ENCODE assay signal across 8 cellular contexts in the genomic region with DNA sequence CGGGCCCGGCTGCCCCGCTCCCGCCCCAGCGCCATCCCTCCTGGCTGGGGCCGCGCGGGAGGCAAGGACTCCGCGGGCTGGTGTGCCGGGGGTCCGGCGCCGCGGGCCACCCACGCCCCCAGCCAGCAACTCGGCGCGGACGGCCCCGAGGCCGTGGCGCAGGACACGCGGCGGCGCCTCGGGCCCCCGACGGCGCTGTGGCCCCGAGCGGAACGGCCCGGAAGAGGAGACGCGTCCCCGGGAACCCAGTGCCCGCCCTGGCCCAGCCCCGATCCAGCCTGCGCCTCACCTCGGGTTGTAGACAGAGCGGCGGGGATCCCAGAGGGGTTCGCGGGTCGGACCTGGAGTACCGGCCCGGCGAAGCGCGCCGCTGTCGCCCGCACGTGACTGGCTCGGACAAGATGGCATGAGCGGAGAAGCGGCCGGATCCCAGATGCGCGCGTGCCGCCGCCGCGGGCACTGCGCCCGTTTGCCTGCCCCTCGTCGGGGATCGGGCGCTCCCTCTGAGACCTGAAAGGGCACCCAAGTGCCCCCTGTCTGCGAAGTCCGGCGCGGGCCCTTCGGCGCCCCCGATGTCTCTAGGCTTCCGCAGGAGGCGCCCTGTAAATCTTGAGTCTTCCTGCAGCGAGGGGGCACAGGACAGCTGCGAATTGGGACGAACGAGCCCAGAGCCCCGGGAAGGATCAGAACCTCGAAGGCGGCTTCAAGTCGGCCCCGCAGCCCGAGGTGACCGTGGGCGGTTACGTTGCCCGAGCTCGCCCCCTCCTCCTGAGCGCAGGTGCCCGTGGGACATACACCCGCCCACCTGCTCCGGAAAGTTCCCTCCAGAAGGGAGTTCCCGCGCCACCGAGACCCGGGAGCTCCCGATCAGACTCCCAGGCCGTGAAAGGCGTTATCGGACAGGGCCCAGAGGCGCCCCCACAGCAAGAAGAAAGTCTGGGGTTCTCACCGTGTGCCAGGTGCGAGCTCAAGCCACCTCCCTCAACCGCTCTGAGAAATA.
DNase-seq lines count a peak whose midpoint lies in the region; ATAC-seq and TF ChIP-seq lines count a peak whose summit lies in the region.

No MANE protein-coding gene starts in this region.

- H3K9me3 Mint-ChIP-seq in T-helper 1 cell treated with Interleukin-12 subunit alpha and Interleukin-12 subunit beta and Interleukin-4 antibody, amounts not matched to agents 30 μg/mL and 1 μg/mL, for 36 hours: no peaks in the 10 kb centered on the region

- peak overlapping the region; percentile 79 for H3K4me3 Mint-ChIP-seq in T-helper 1 cell treated with Interleukin-12 subunit alpha and Interleukin-12 subunit beta and Interleukin-4 antibody, amounts not matched to agents 30 μg/mL and 1 μg/mL, for 36 hours

- ATAC-seq in GM19351 (IDR thresholded peaks at IDR 0.05; ENCODE audit: unreplicated experiment): peak; percentile 27
- peak; percentile 26 for ATAC-seq in HG03565 (IDR thresholded peaks at IDR 0.05; ENCODE audit: unreplicated experiment)

- TF ChIP-seq CTCF in astrocyte of the spinal cord (IDR thresholded peaks at IDR 0.05; ENCODE audit: low read depth, low read length): peak; percentile 44

- H3K36me3 Mint-ChIP-seq in T-helper 1 cell treated with Interleukin-12 subunit alpha and Interleukin-12 subunit beta and Interleukin-4 antibody, amounts not matched to agents 30 μg/mL and 1 μg/mL, for 36 hours (ENCODE audit: low read depth): no peaks in the 10 kb centered on the region

- H3K27ac ChIP-seq in BLaER1 (peak overlapping the region; percentile 97), iPS-18a (ENCODE audit: low read length) (no peak overlapping the region), skin epidermis (peak overlapping the region; percentile 51 to 96 (median 92))

- peak; percentile 17 for DNase-seq in astrocyte of the spinal cord (ENCODE audit: low read depth, low spot score)
- no peak for DNase-seq in kidney glomerular epithelial cell (lab: John Stamatoyannopoulos, UW)

- in situ Hi-C loops in astrocyte of the spinal cord (cut with HindIII; ENCODE audit: low sequenced_read_pairs): no loop called here

- H3K4me1 ChIP-seq in BLaER1: peaks cover 33% of the 10 kb centered on the region
- H3K4me1 ChIP-seq in iPS-18a (ENCODE audit: control insufficient read depth, low read depth, low read length): peaks cover 5% of the 10 kb centered on the region

- peaks cover 18% of the 10 kb centered on the region for H3K27me3 ChIP-seq in BLaER1
- H3K27me3 ChIP-seq in iPS-18a (ENCODE audit: control insufficient read depth, insufficient read depth, low read length): peaks cover 47% of the 10 kb centered on the region

- H3K27ac Mint-ChIP-seq in T-helper 1 cell treated with Interleukin-12 subunit alpha and Interleukin-12 subunit beta and Interleukin-4 antibody, amounts not matched to agents 30 μg/mL and 1 μg/mL, for 36 hours: peak overlapping the region; percentile 84

- H3K4me3 ChIP-seq in BLaER1 (peak overlapping the region; percentile 98), astrocyte of the spinal cord (ENCODE audit: low read depth, low read length) (peak overlapping the region; percentile 67), iPS-18a (ENCODE audit: low read length) (peak overlapping the region; percentile 67), skin epidermis (peak overlapping the region; percentile 95 to 99 (median 96))

- H3K36me3 ChIP-seq in BLaER1: no peaks in the 10 kb centered on the region
- no peaks in the 10 kb centered on the region for H3K36me3 ChIP-seq in iPS-18a (ENCODE audit: control insufficient read depth, low read depth, low read length)

- peaks cover 33% of the 10 kb centered on the region for H4K20me1 ChIP-seq in BLaER1

- no peaks in the 10 kb centered on the region for H3K9me3 ChIP-seq in BLaER1
- no peaks in the 10 kb centered on the region for H3K9me3 ChIP-seq in iPS-18a (ENCODE audit: control insufficient read depth, low read depth, low read length)

- peaks cover 18% of the 10 kb centered on the region for H3K27me3 Mint-ChIP-seq in T-helper 1 cell treated with Interleukin-12 subunit alpha and Interleukin-12 subunit beta and Interleukin-4 antibody, amounts not matched to agents 30 μg/mL and 1 μg/mL, for 36 hours (ENCODE audit: low read depth)

- H3K9ac ChIP-seq in BLaER1 (peak overlapping the region; percentile 95), iPS-18a (ENCODE audit: low read length) (no peak overlapping the region)

- H3K4me1 Mint-ChIP-seq in T-helper 1 cell treated with Interleukin-12 subunit alpha and Interleukin-12 subunit beta and Interleukin-4 antibody, amounts not matched to agents 30 μg/mL and 1 μg/mL, for 36 hours (ENCODE audit: low read depth): peaks cover 37% of the 10 kb centered on the region

- peak overlapping the region; percentile 87 for H3K4me2 ChIP-seq in BLaER1
